Comparison of ENCODE assay signal across 11 cellular contexts in genomic region chr17:3870871-3871306, GRCh38. TPM values are rescaled to one million over a fixed set of nuclear protein-coding genes. Genes with fewer than 3 reads are reported as not detected.
DNase-seq lines count a peak whose midpoint lies in the region; ATAC-seq, FAIRE-seq and TF ChIP-seq lines count a peak whose summit lies in the region.
"Had no signal": no experiment of that assay in that cellular context is flagged by ENCODE, and none has a peak within 500 bp of the region (broad histone marks: within the 10 kb centered on the region; RNA-seq: fewer than 3 reads in every experiment).

No MANE protein-coding gene starts in this region.

- H3K4me1 ChIP-seq in CD8-positive, alpha-beta T cell (ENCODE audit: insufficient read depth, low read length) = peaks cover 5% of the 10 kb centered on the region
- H3K4me1 ChIP-seq in H9 (ENCODE audit: insufficient read depth, low read length) (no peaks in the 10 kb centered on the region), left lung (no peaks in the 10 kb centered on the region)

- peak; percentile 38 for ATAC-seq in CD8-positive, alpha-beta T cell
- peak; percentile 52 for ATAC-seq in activated naive CD8-positive, alpha-beta T cell treated with anti-CD3 and anti-CD28 coated beads, Interleukin-2, amount 10 ng/mL, durations not matched to agents 7 days and 5 days (ENCODE audit: low read depth)
- ATAC-seq in left lung (peak; percentile 41), HG02588 (IDR thresholded peaks at IDR 0.05; ENCODE audit: unreplicated experiment) (no peak)

- H4K8ac ChIP-seq in H9 (replicated peaks; ENCODE audit: insufficient read length, low read depth, low read length) = no peak overlapping the region

- peaks cover 2% of the 10 kb centered on the region for H3K4me1 Mint-ChIP-seq in CD8-positive, alpha-beta T cell (ENCODE audit: low read depth)
- H3K4me1 Mint-ChIP-seq in H9 = peaks cover 2% of the 10 kb centered on the region in 2 experiments; a peak in 2 of 4 replicates
- peaks cover 4% of the 10 kb centered on the region for H3K4me1 Mint-ChIP-seq in activated naive CD8-positive, alpha-beta T cell treated with anti-CD3 and anti-CD28 coated beads, Interleukin-2, amount 10 ng/mL, durations not matched to agents 7 days and 5 days

- no peak overlapping the region for H3K18ac ChIP-seq in H9 (ENCODE audit: insufficient read length, low read depth, low read length)

- H4K20me1 ChIP-seq in H9 (ENCODE audit: control insufficient read depth, insufficient read depth, insufficient read length) = no peaks in the 10 kb centered on the region

- TF ChIP-seq CTCF in CD8-positive, alpha-beta T cell (IDR thresholded peaks at IDR 0.05) = no peak
- TF ChIP-seq CTCF in H9 (conservative IDR thresholded peaks at IDR 0.05) (no peak), left lung (IDR thresholded peaks at IDR 0.05) (no peak), WERI-Rb-1 (IDR thresholded peaks at IDR 0.05; ENCODE audit: low read depth, low read length) (no peak)

- H3K27me3 Mint-ChIP-seq in CD8-positive, alpha-beta T cell (ENCODE audit: low read depth) = no peaks in the 10 kb centered on the region
- no peaks in the 10 kb centered on the region for H3K27me3 Mint-ChIP-seq in H9 (ENCODE audit: low read depth)
- H3K27me3 Mint-ChIP-seq in activated naive CD8-positive, alpha-beta T cell treated with anti-CD3 and anti-CD28 coated beads, Interleukin-2, amount 10 ng/mL, durations not matched to agents 7 days and 5 days = no peaks in the 10 kb centered on the region

- H3K23me2 ChIP-seq in H9 (ENCODE audit: insufficient read length, low read depth, low read length, poor library complexity, severe bottlenecking) = no peaks in the 10 kb centered on the region

- H3K4me3 Mint-ChIP-seq in CD8-positive, alpha-beta T cell = peak overlapping the region; percentile 51
- no peak overlapping the region for H3K4me3 Mint-ChIP-seq in H9
- peak overlapping the region; percentile 22 for H3K4me3 Mint-ChIP-seq in activated naive CD8-positive, alpha-beta T cell treated with anti-CD3 and anti-CD28 coated beads, Interleukin-2, amount 10 ng/mL, durations not matched to agents 7 days and 5 days

- no peaks in the 10 kb centered on the region for H3K9me3 Mint-ChIP-seq in CD8-positive, alpha-beta T cell
- no peaks in the 10 kb centered on the region for H3K9me3 Mint-ChIP-seq in H9
- H3K9me3 Mint-ChIP-seq in activated naive CD8-positive, alpha-beta T cell treated with anti-CD3 and anti-CD28 coated beads, Interleukin-2, amount 10 ng/mL, durations not matched to agents 7 days and 5 days = no peaks in the 10 kb centered on the region

- H3K9ac ChIP-seq in H9 (ENCODE audit: extremely low read depth, insufficient read length, low read length) = no peak overlapping the region

- no peak overlapping the region for H3K4me3 ChIP-seq in CD8-positive, alpha-beta T cell (ENCODE audit: low read depth, low read length)
- H3K4me3 ChIP-seq in left lung (no peak overlapping the region), WERI-Rb-1 (ENCODE audit: low read depth, low read length) (no peak overlapping the region)

- no peaks in the 10 kb centered on the region for H3K27me3 ChIP-seq in CD8-positive, alpha-beta T cell (ENCODE audit: insufficient read depth, low read length)
- no peaks in the 10 kb centered on the region for H3K27me3 ChIP-seq in H9 (ENCODE audit: insufficient read depth, low read length)
- H3K27me3 ChIP-seq in left lung = no peaks in the 10 kb centered on the region
- no peaks in the 10 kb centered on the region for H3K27me3 ChIP-seq in WERI-Rb-1 (ENCODE audit: insufficient read depth, low read depth, severe bottlenecking)
- H3K27me3 ChIP-seq: neutrophil had no signal

- peaks cover 17% of the 10 kb centered on the region for H3K36me3 Mint-ChIP-seq in CD8-positive, alpha-beta T cell
- peaks cover 4 to 20% (median 20%) of the 10 kb centered on the region in 3 experiments; a peak in 6 of 7 replicates for H3K36me3 Mint-ChIP-seq in H9 (ENCODE audit: insufficient read depth in 1 of 3, low read depth in 3 of 3)
- peaks cover 6% of the 10 kb centered on the region for H3K36me3 Mint-ChIP-seq in activated naive CD8-positive, alpha-beta T cell treated with anti-CD3 and anti-CD28 coated beads, Interleukin-2, amount 10 ng/mL, durations not matched to agents 7 days and 5 days

- H4K5ac ChIP-seq in H9 (ENCODE audit: insufficient read length, low read depth, low read length) = no peak overlapping the region

- no peak overlapping the region for H3K56ac ChIP-seq in H9 (ENCODE audit: insufficient read length, low read depth, low read length)

- H4K91ac ChIP-seq in H9 (ENCODE audit: insufficient read length, low read depth, low read length) = no peak overlapping the region

- no peaks in the 10 kb centered on the region for H3K79me1 ChIP-seq in H9 (ENCODE audit: insufficient read depth, low read depth, low read length, poor library complexity, severe bottlenecking)

- no peak overlapping the region for H2BK15ac ChIP-seq in H9 (ENCODE audit: low read depth, low read length)

- no peak overlapping the region for H2AK5ac ChIP-seq in H9 (ENCODE audit: insufficient read length, low read length)

- no peak overlapping the region for H2AFZ ChIP-seq in H9 (ENCODE audit: low read length)

- no peak for TF ChIP-seq POLR2A in H54 (IDR thresholded peaks at IDR 0.05; ENCODE audit: low read depth, low read length)

- no peak overlapping the region for H2BK12ac ChIP-seq in H9 (ENCODE audit: insufficient read length, low read depth, low read length)

- FAIRE-seq in urothelium cell line (lab: Jason Lieb, UNC) (no peak), H54 (lab: Jason Lieb, UNC) (no peak)

- peak overlapping the region; percentile 50 for H3K27ac ChIP-seq in CD8-positive, alpha-beta T cell (ENCODE audit: low read depth, low read length)
- no peak overlapping the region for H3K27ac ChIP-seq in H9 (ENCODE audit: insufficient read length, low read depth, low read length)
- H3K27ac ChIP-seq in left lung = no peak overlapping the region
- H3K27ac ChIP-seq in WERI-Rb-1 = no peak overlapping the region
- H3K27ac ChIP-seq: neutrophil had no signal

- no peak overlapping the region for H3K14ac ChIP-seq in H9 (ENCODE audit: insufficient read depth, low read length)

- H3K4me2 ChIP-seq in H9 (ENCODE audit: insufficient read depth, insufficient read length, low read length) = no peak overlapping the region

- no peak overlapping the region for H3T11ph ChIP-seq in H9 (ENCODE audit: low read length)

- no peak overlapping the region for H2BK5ac ChIP-seq in H9 (ENCODE audit: insufficient read length, low read length)

- peak in 4 of 7 experiments; percentile 11 to 67 (median 21) for DNase-seq in CD8-positive, alpha-beta T cell
- DNase-seq in H9 (no peak), left lung (no peak), WERI-Rb-1 (no peak), urothelium cell line (ENCODE audit: low spot score) (no peak), H54 (ENCODE audit: insufficient read length, low spot score) (no peak)
- no peak for DNase-seq in activated naive CD8-positive, alpha-beta T cell treated with anti-CD3 and anti-CD28 coated beads, Interleukin-2, amount 10 ng/mL, durations not matched to agents 7 days and 5 days
- DNase-seq: amygdala had no signal

- H3K23ac ChIP-seq in H9 (ENCODE audit: insufficient read length, low read depth, low read length) = no peak overlapping the region

- H2BK120ac ChIP-seq in H9 (ENCODE audit: low read depth, low read length, poor library complexity, severe bottlenecking) = no peak overlapping the region

- peak overlapping the region; percentile 58 for H3K27ac Mint-ChIP-seq in CD8-positive, alpha-beta T cell
- peak overlapping the region in 2 of 3 experiments; percentile 72 to 81; a peak in 3 of 7 replicates for H3K27ac Mint-ChIP-seq in H9
- peak overlapping the region; percentile 75 for H3K27ac Mint-ChIP-seq in activated naive CD8-positive, alpha-beta T cell treated with anti-CD3 and anti-CD28 coated beads, Interleukin-2, amount 10 ng/mL, durations not matched to agents 7 days and 5 days

- no peak overlapping the region for H3K4ac ChIP-seq in H9 (ENCODE audit: low read depth, low read length)

- no peaks in the 10 kb centered on the region for H3K36me3 ChIP-seq in CD8-positive, alpha-beta T cell (ENCODE audit: insufficient read depth, low read length)
- H3K36me3 ChIP-seq in left lung (peaks cover 0 to 52% of the 10 kb centered on the region in 2 donors), WERI-Rb-1 (peaks cover 68% of the 10 kb centered on the region)

- no peak overlapping the region for H2BK20ac ChIP-seq in H9 (ENCODE audit: low read depth, low read length, poor library complexity, severe bottlenecking)

- no peaks in the 10 kb centered on the region for H3K79me2 ChIP-seq in H9 (ENCODE audit: insufficient read depth, low read length)

- intact Hi-C loops in CD8-positive, alpha-beta T cell (cut with DNase I, micrococcal nuclease) = no loop called here
- intact Hi-C loops in left lung (cut with DNase I) = no loop called here

- H3K9me3 ChIP-seq in CD8-positive, alpha-beta T cell (ENCODE audit: low read length) = no peaks in the 10 kb centered on the region
- H3K9me3 ChIP-seq in H9 (ENCODE audit: control insufficient read depth, low read depth, low read length) (no peaks in the 10 kb centered on the region), left lung (no peaks in the 10 kb centered on the region), WERI-Rb-1 (ENCODE audit: severe bottlenecking) (no peaks in the 10 kb centered on the region)
- H3K9me3 ChIP-seq: neutrophil had no signal

- POLR2A ChIA-PET in CD8-positive, alpha-beta T cell (lab: Charles Lee) = no interaction called here
- POLR2A ChIA-PET in activated naive CD8-positive, alpha-beta T cell treated with anti-CD3 and anti-CD28 coated beads, Interleukin-2, amount 10 ng/mL, durations not matched to agents 7 days and 5 days (lab: Charles Lee) = no interaction called here

- no CpG with 5 or more reads among the region's 11 CpGs for WGBS in H9 (ENCODE audit: extremely low coverage, insufficient read length, low lambda C conversion rate)

- CTCF ChIA-PET in CD8-positive, alpha-beta T cell (lab: Charles Lee) = interaction anchor here (0.7 to 2.2 kb wide), 2 partner anchors 93 to 204 kb away, joined by 3 to 5 read pairs; no protein-coding TSS in a partner anchor

RNA-seq across cellular contexts. Expression of gene CAMKK1, which starts 22.0 kb away (rescaled TPM):
- total RNA-seq in CD8-positive, alpha-beta T cell = 1 to 10 TPM; 5.3 to 5.9 TPM
- 6.4 and 6.7 TPM in 2 replicates for total RNA-seq in H9 (2021)
- total RNA-seq in activated naive CD8-positive, alpha-beta T cell treated with anti-CD3 and anti-CD28 coated beads, Interleukin-2, amount 10 ng/mL, durations not matched to agents 7 days and 5 days = 1 to 10 TPM; 4.5 to 4.7 TPM
- 10 to 100 TPM in 1 of 2 donors, 1 to 10 TPM in 1; 3.9 to 13.4 TPM for total RNA-seq in left lung

RNA-seq across cellular contexts. Expression of gene NCBP3, which starts 24.8 kb away (rescaled TPM):
- 10 to 100 TPM; 28.4 to 35.3 TPM for total RNA-seq in CD8-positive, alpha-beta T cell
- total RNA-seq in H9 (2021) (43.0 and 45.7 TPM in 2 replicates), left lung (10 to 100 TPM; 30.6 to 31.8 TPM)
- 10 to 100 TPM; 48.3 to 53.1 TPM for total RNA-seq in activated naive CD8-positive, alpha-beta T cell treated with anti-CD3 and anti-CD28 coated beads, Interleukin-2, amount 10 ng/mL, durations not matched to agents 7 days and 5 days

RNA-seq across cellular contexts. Expression of gene P2RX1, which starts 45.4 kb away (rescaled TPM):
- under 1 TPM; 0.67 to 0.95 TPM for total RNA-seq in CD8-positive, alpha-beta T cell
- total RNA-seq in H9 (2021) = 0.09 TPM in 1 of 2 replicates, not detected in the other
- total RNA-seq in activated naive CD8-positive, alpha-beta T cell treated with anti-CD3 and anti-CD28 coated beads, Interleukin-2, amount 10 ng/mL, durations not matched to agents 7 days and 5 days = under 1 TPM; 0.82 to 1.00 TPM
- 10 to 100 TPM in 1 of 2 donors, 1 to 10 TPM in 1; 3.9 to 12.1 TPM for total RNA-seq in left lung
- total RNA-seq: SK-MEL-5 had no signal

Comparison
In these comparisons a context has a peak if more than half of its experiments do, and no peak if none do; other contexts are left out.
1. DNase-seq: peak in CD8-positive, alpha-beta T cell (4 of 7); none in H9 (single experiment), activated naive CD8-positive, alpha-beta T cell treated with anti-CD3 and anti-CD28 coated beads, Interleukin-2, amount 10 ng/mL, durations not matched to agents 7 days and 5 days (single experiment), left lung (0 of 2), WERI-Rb-1 (single experiment), urothelium cell line (single experiment) and H54 (single experiment).
2. H3K4me3 Mint-ChIP-seq: peak in CD8-positive, alpha-beta T cell (single experiment) and activated naive CD8-positive, alpha-beta T cell treated with anti-CD3 and anti-CD28 coated beads, Interleukin-2, amount 10 ng/mL, durations not matched to agents 7 days and 5 days (single experiment); none in H9 (0 of 2).
3. Peak in every context shown above with its lines, with median percentiles within 50 percentile points of each other: H3K27ac Mint-ChIP-seq.